8 cellular contexts compared by ENCODE assay signal in genomic region chr15:45276851-45277250, GRCh38. TPM values are rescaled to one million over a fixed set of nuclear protein-coding genes. Genes with fewer than 3 reads are reported as not detected.
DNase-seq lines count a peak whose midpoint lies in the region; ATAC-seq and TF ChIP-seq lines count a peak whose summit lies in the region.

No MANE protein-coding gene starts in this region.

- no peaks in the 10 kb centered on the region for H4K20me1 ChIP-seq in GM23248 (ENCODE audit: insufficient read depth)
- no peaks in the 10 kb centered on the region for H4K20me1 ChIP-seq in PC-9 (ENCODE audit: insufficient read depth)

- 1 to 4% methylated on average over 2 of the region's 2 CpGs for WGBS in GM23248 (ENCODE audit: low coverage in 1 of 2, low lambda C conversion rate in 2 of 2, missing lambda C conversion rate in 2 of 2), 2 experiments
- WGBS in esophagus squamous epithelium, 2 donors: 4 to 7% methylated on average over 2 of the region's 2 CpGs

- H3K4me3 ChIP-seq in AG04449 (ENCODE audit: low read depth, low read length): no peak overlapping the region
- no peak overlapping the region for H3K4me3 ChIP-seq in GM23248
- no peak overlapping the region for H3K4me3 ChIP-seq in PC-9
- no peak overlapping the region for H3K4me3 ChIP-seq in esophagus squamous epithelium

- H3F3A ChIP-seq in GM23248 (ENCODE audit: insufficient read depth) (no peaks in the 10 kb centered on the region), PC-9 (ENCODE audit: insufficient read depth, low read depth) (no peaks in the 10 kb centered on the region)

- POLR2A ChIA-PET in AG04449 (lab: Yijun Ruan, JAX) (interaction anchor here (1.0 kb wide), 1 partner anchor 113 kb away, joined by 3 read pairs; no protein-coding TSS in a partner anchor), PC-9 (lab: Charles Lee; ENCODE audit: unreplicated experiment) (interaction anchor here (0.7 kb wide), 1 partner anchor 114 kb away, joined by 4 read pairs; no protein-coding TSS in a partner anchor)

- CTCF ChIA-PET in AG04449 (lab: Yijun Ruan, JAX): interaction anchor here (0.7 to 1.1 kb wide), 3 partner anchors 13 to 69 kb away, joined by 3 read pairs; no protein-coding TSS in a partner anchor
- CTCF ChIA-PET in PC-9 (lab: Charles Lee): interaction anchor here (0.6 kb wide), 2 partner anchors 13 to 112 kb away, joined by 7 read pairs; no protein-coding TSS in a partner anchor

- H3K79me2 ChIP-seq in GM23248 (ENCODE audit: insufficient read depth) (peaks cover 6% of the 10 kb centered on the region; the same call in 1 of the 2 replicates), PC-9 (ENCODE audit: low read depth) (no peaks in the 10 kb centered on the region)

- ATAC-seq in HG02759 (IDR thresholded peaks at IDR 0.05; ENCODE audit: unreplicated experiment): no peak

- H3K4me1 ChIP-seq in GM23248 (ENCODE audit: insufficient read depth): peaks cover 9% of the 10 kb centered on the region
- H3K4me1 ChIP-seq in PC-9 (replicated peaks; ENCODE audit: insufficient read depth): no peaks in the 10 kb centered on the region; the same call in 1 of the 2 replicates
- peaks cover 8 to 24% (median 13%) of the 10 kb centered on the region in 3 donors for H3K4me1 ChIP-seq in esophagus squamous epithelium

- intact Hi-C loops in PC-9 (cut with micrococcal nuclease; ENCODE audit: unreplicated experiment) (no loop called here), esophagus squamous epithelium (cut with DNase I) (no loop called here)

- TF ChIP-seq POLR2A in esophagus squamous epithelium (IDR thresholded peaks at IDR 0.05): no peak

- H3K36me3 ChIP-seq in GM23248 (ENCODE audit: low read depth) (no peaks in the 10 kb centered on the region), PC-9 (ENCODE audit: low read depth) (no peaks in the 10 kb centered on the region), esophagus squamous epithelium (no peaks in the 10 kb centered on the region)

- H3K9me3 ChIP-seq in GM23248 (ENCODE audit: low read depth) (no peaks in the 10 kb centered on the region), PC-9 (ENCODE audit: insufficient read depth, low read depth) (no peaks in the 10 kb centered on the region), esophagus squamous epithelium (no peaks in the 10 kb centered on the region)

- H2AFZ ChIP-seq in GM23248 (no peak overlapping the region), PC-9 (no peak overlapping the region)

- DNase-seq in AG04449 (ENCODE audit: low read depth, low spot score) (no peak), GM23248 (peak; percentile 58), PC-9 (no peak), esophagus squamous epithelium (lab: John Stamatoyannopoulos, UW) (no peak), superior temporal gyrus (ENCODE audit: extremely low spot score) (peak; percentile 79), germinal center (ENCODE audit: low spot score) (no peak), COLO668 (lab: John Stamatoyannopoulos, UW; ENCODE audit: unreplicated experiment) (no peak)

- H3K27ac ChIP-seq in GM23248 (no peak overlapping the region), PC-9 (no peak overlapping the region), esophagus squamous epithelium (no peak overlapping the region)

- no peak overlapping the region for H3K4me2 ChIP-seq in GM23248 (ENCODE audit: unreplicated experiment)
- H3K4me2 ChIP-seq in PC-9: no peak overlapping the region

- H3K27me3 ChIP-seq in GM23248 (replicated peaks; ENCODE audit: insufficient read depth) (no peaks in the 10 kb centered on the region), PC-9 (ENCODE audit: insufficient read depth, low read depth) (no peaks in the 10 kb centered on the region), esophagus squamous epithelium (no peaks in the 10 kb centered on the region)

- H3K9me2 ChIP-seq in GM23248 (ENCODE audit: insufficient read depth) (no peaks in the 10 kb centered on the region), PC-9 (ENCODE audit: insufficient read depth) (no peaks in the 10 kb centered on the region)

- no peak overlapping the region for H3K9ac ChIP-seq in GM23248

- TF ChIP-seq CTCF in AG04449 (IDR thresholded peaks at IDR 0.05; ENCODE audit: insufficient read depth, low read length, missing control alignments) (peak; percentile 29), PC-9 (conservative IDR thresholded peaks at IDR 0.05) (peak; percentile 47; the same call in 1 of the 2 replicates), esophagus squamous epithelium (IDR thresholded peaks at IDR 0.05) (peak in 5 of 6 experiments; percentile 20 to 53 (median 42))

- in situ Hi-C loops in GM23248 (cut with MboI): no loop called here

- BruUV-seq in PC-9 (replicated peaks; lab: Mats Ljungman, UMichigan): no TSS peak

RNA-seq across cellular contexts. Expression of gene SLC28A2, which starts 24.8 kb away (rescaled TPM):
- not detected in 2 replicates for total RNA-seq in GM23248 (2014; rRNA removed; shearing (Covaris generic))
- polyA plus RNA-seq in GM23248 (2016; fragmentation: Nextera tagmentation; extraction: Ambion mirVana): not detected in 2 replicates
- total RNA-seq in PC-9 (2021) (not detected in 2 replicates), esophagus squamous epithelium (not detected)

Comparison
In these comparisons a context has a peak if more than half of its experiments do, and no peak if none do; other contexts are left out.
1. DNase-seq: peak in GM23248 (single experiment) and superior temporal gyrus (single experiment); none in AG04449 (single experiment), PC-9 (0 of 2), esophagus squamous epithelium (single experiment), germinal center (single experiment) and COLO668 (single experiment).
2. Peak in every context shown above with its lines, with median percentiles within 50 percentile points of each other: CTCF ChIP-seq.